10 cellular contexts compared by ENCODE assay signal in genomic region chr11:122843281-122844150, GRCh38. TPM values are rescaled to one million over a fixed set of nuclear protein-coding genes. Genes with fewer than 3 reads are reported as not detected.
DNase-seq lines count a peak whose midpoint lies in the region; ATAC-seq, FAIRE-seq and TF ChIP-seq lines count a peak whose summit lies in the region.
"Had no signal": no experiment of that assay in that cellular context is flagged by ENCODE, and none has a peak within 500 bp of the region (broad histone marks: within the 10 kb centered on the region; RNA-seq: fewer than 3 reads in every experiment).

No MANE protein-coding gene starts in this region.

- FAIRE-seq in GM12892 (lab: Jason Lieb, UNC) = peak; percentile 98
- FAIRE-seq in HTR-8/SVneo (lab: Jason Lieb, UNC) = no peak
- FAIRE-seq: keratinocyte had no signal

- TF ChIP-seq POLR2A in GM12892 (IDR thresholded peaks at IDR 0.05; ENCODE audit: low read depth, low read length) = no peak

- DNase-seq in GM12892 (ENCODE audit: insufficient read length) (no peak), NCI-H526 (lab: John Stamatoyannopoulos, UW) (peak; percentile 37 to 49), SW 1271 (lab: John Stamatoyannopoulos, UW) (no peak), retina (no peak), GOT3 (lab: John Stamatoyannopoulos, UW) (no peak), HTR-8/SVneo (ENCODE audit: insufficient read length, low spot score) (no peak)

- ATAC-seq in GM21619 (IDR thresholded peaks at IDR 0.05; ENCODE audit: unreplicated experiment) (peak; percentile 75), esophagus mucosa (peak; percentile 56)
- ATAC-seq: HCT116 had no signal

RNA-seq across cellular contexts. Expression of gene CRTAM, which starts 5.2 kb away (rescaled TPM):
- not detected for polyA plus RNA-seq in GM12892 (2012; ENCODE audit: missing spikeins)
- not detected for total RNA-seq in esophagus mucosa

RNA-seq across cellular contexts. Expression of gene JHY, which starts 39.0 kb away (rescaled TPM):
- polyA plus RNA-seq in GM12892 (2012; ENCODE audit: missing spikeins) = 2.0 TPM
- 1.6 TPM for total RNA-seq in esophagus mucosa

Comparison
In these comparisons a context has a peak if more than half of its experiments do, and no peak if none do; other contexts are left out.
1. DNase-seq: peak in NCI-H526 (2 of 2); none in GM12892 (single experiment), SW 1271 (0 of 2), retina (single experiment), GOT3 (single experiment) and HTR-8/SVneo (single experiment).